ENCODE assay signal across 10 cellular contexts in the genomic region with DNA sequence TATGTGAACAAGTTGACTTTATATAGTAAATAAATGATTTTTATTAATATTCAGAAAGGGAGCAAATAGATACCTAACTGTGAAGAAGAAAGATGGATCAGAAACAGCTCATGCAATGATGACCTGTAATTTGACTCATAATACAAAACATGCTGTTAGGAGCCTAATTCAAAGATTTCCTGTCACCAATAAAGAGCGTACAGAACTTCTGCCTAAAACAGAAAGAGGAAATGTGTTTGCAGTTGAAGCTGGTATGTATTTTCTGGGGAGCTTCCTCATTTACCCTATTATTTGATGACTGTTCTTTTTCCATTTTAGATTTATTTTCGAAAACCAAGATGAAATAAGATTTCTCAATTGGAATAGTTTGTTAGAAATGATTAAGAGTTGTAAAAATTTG.
DNase-seq lines count a peak whose midpoint lies in the region; ATAC-seq lines count a peak whose summit lies in the region.
"Had no signal": no experiment of that assay in that cellular context is flagged by ENCODE, and none has a peak within 500 bp of the region (broad histone marks: within the 10 kb centered on the region; RNA-seq: fewer than 3 reads in every experiment).

No MANE protein-coding gene starts in this region.

- no peaks in the 10 kb centered on the region for H3K27me3 Mint-ChIP-seq in T-helper 2 cell treated with Interferon-gamma antibody and Interleukin-4, amounts not matched to agents 5 μg/mL and 100 μg/mL, for 36 hours (ENCODE audit: low read depth)

- peak; percentile 61 for ATAC-seq in GM18907 (IDR thresholded peaks at IDR 0.05; ENCODE audit: unreplicated experiment)
- ATAC-seq in HG03066 (IDR thresholded peaks at IDR 0.05; ENCODE audit: low read depth, unreplicated experiment) = peak; percentile 50
- ATAC-seq: WTC11 had no signal

- H3K4me3 Mint-ChIP-seq in T-helper 2 cell treated with Interferon-gamma antibody and Interleukin-4, amounts not matched to agents 5 μg/mL and 100 μg/mL, for 36 hours = peak overlapping the region; percentile 44
- H3K4me3 Mint-ChIP-seq: WTC11 had no signal

- peak; percentile 11 for DNase-seq in Ammon's horn (ENCODE audit: low spot score)
- no peak for DNase-seq in T-helper 2 cell treated with Interferon-gamma antibody and Interleukin-4, amounts not matched to agents 5 μg/mL and 100 μg/mL, for 36 hours (ENCODE audit: low spot score)
- DNase-seq in activated effector memory CD4-positive, alpha-beta T cell treated with anti-CD3 and anti-CD28 coated beads, Interleukin-2, amount 50 U/mL, for 16 hours = no peak
- DNase-seq in HuH-7 (ENCODE audit: low spot score) = no peak
- DNase-seq in stimulated activated CD4-positive, alpha-beta T cell treated with anti-CD3 and anti-CD28 coated beads, Interleukin-12 subunit alpha, Interleukin-12 subunit beta, amount 100 ng/mL, for 4 hours = no peak
- DNase-seq in NCI-H82 (lab: John Stamatoyannopoulos, UW) = no peak
- DNase-seq: erythroblast had no signal

- peaks cover 30% of the 10 kb centered on the region for H3K36me3 Mint-ChIP-seq in T-helper 2 cell treated with Interferon-gamma antibody and Interleukin-4, amounts not matched to agents 5 μg/mL and 100 μg/mL, for 36 hours (ENCODE audit: low read depth)

- H3K4me1 Mint-ChIP-seq in T-helper 2 cell treated with Interferon-gamma antibody and Interleukin-4, amounts not matched to agents 5 μg/mL and 100 μg/mL, for 36 hours (ENCODE audit: low read depth) = peaks cover 23% of the 10 kb centered on the region

- peak overlapping the region; percentile 56 for H3K27ac Mint-ChIP-seq in T-helper 2 cell treated with Interferon-gamma antibody and Interleukin-4, amounts not matched to agents 5 μg/mL and 100 μg/mL, for 36 hours
- H3K27ac Mint-ChIP-seq: WTC11 had no signal

- H3K9me3 Mint-ChIP-seq in T-helper 2 cell treated with Interferon-gamma antibody and Interleukin-4, amounts not matched to agents 5 μg/mL and 100 μg/mL, for 36 hours = peaks cover 4% of the 10 kb centered on the region
